Comparison of ENCODE assay signal across 9 cellular contexts in the genomic region with DNA sequence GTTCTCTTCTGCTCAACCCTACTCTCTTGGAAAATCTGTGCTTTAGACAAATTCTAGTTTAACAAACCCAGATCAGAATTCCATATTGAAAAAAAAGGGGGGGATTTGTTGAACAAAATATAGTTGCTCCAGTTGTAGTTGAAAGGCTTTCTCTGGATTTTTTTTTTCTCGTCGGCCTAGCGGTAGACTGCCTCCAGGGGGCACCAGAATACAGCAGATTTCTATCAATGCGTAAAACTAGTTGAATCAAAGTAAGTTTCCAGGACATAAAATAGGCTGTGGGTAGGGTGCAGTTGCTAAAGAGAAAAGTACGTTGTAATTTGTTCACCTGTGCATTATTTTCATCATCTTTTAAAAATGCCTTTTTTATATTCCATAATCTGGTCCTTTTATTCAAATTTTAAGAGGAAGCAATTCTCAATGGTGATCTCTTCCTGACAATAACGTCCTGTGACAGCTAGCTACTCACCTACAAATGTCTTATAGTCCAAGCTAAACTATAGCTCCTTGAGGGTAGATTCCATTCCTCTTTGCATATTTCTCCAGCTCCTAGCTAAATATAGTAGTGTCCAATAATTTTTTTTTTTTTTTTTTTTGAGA.
DNase-seq lines count a peak whose midpoint lies in the region; ATAC-seq and TF ChIP-seq lines count a peak whose summit lies in the region.
"Had no signal": no experiment of that assay in that cellular context is flagged by ENCODE, and none has a peak within 500 bp of the region (broad histone marks: within the 10 kb centered on the region; RNA-seq: fewer than 3 reads in every experiment).

No MANE protein-coding gene starts in this region.

- no peaks in the 10 kb centered on the region for H3F3A ChIP-seq in GM23248 (ENCODE audit: insufficient read depth)

- no peak overlapping the region for H3K4me3 Mint-ChIP-seq in activated T-cell treated with anti-CD3 and anti-CD28 coated beads, Interleukin-2, amount 50 U/mL, for 24 hours
- no peak overlapping the region for H3K4me3 Mint-ChIP-seq in neural crest cell
- H3K4me3 Mint-ChIP-seq: stimulated activated naive CD8-positive, alpha-beta T cell treated with anti-CD3 and anti-CD28 coated beads, Interleukin-15, Interleukin-2, amounts not matched to agents 100 ng/mL and 50 ng/mL, for 24 hours had no signal

- H3K4me2 ChIP-seq in GM23248 (ENCODE audit: unreplicated experiment), result no peak overlapping the region

- H3K4me1 ChIP-seq in GM23248 (ENCODE audit: insufficient read depth) (no peaks in the 10 kb centered on the region), suprapubic skin (peaks cover 9% of the 10 kb centered on the region)

- no peak overlapping the region for H3K9ac ChIP-seq in GM23248

- H3K4me3 ChIP-seq in AG09309 (ENCODE audit: control insufficient read depth, low read depth, low read length) (no peak overlapping the region), GM23248 (no peak overlapping the region), suprapubic skin (no peak overlapping the region)

- WGBS in GM23248 (ENCODE audit: low coverage in 1 of 2, low lambda C conversion rate in 2 of 2, missing lambda C conversion rate in 2 of 2), 2 experiments, result 8 to 9% methylated on average over 6 of the region's 6 CpGs
- WGBS in suprapubic skin, result 7% methylated on average over 6 of the region's 6 CpGs

- peaks cover 15% of the 10 kb centered on the region for H3K4me1 Mint-ChIP-seq in activated T-cell treated with anti-CD3 and anti-CD28 coated beads, Interleukin-2, amount 50 U/mL, for 24 hours (ENCODE audit: low read depth)
- peaks cover 14% of the 10 kb centered on the region for H3K4me1 Mint-ChIP-seq in neural crest cell

- H3K27ac Mint-ChIP-seq in activated T-cell treated with anti-CD3 and anti-CD28 coated beads, Interleukin-2, amount 50 U/mL, for 24 hours, result no peak overlapping the region
- no peak overlapping the region for H3K27ac Mint-ChIP-seq in neural crest cell (ENCODE audit: unreplicated experiment)
- H3K27ac Mint-ChIP-seq: stimulated activated naive CD8-positive, alpha-beta T cell treated with anti-CD3 and anti-CD28 coated beads, Interleukin-15, Interleukin-2, amounts not matched to agents 100 ng/mL and 50 ng/mL, for 24 hours had no signal

- H4K20me1 ChIP-seq in GM23248 (ENCODE audit: insufficient read depth), result no peaks in the 10 kb centered on the region

- H3K27me3 ChIP-seq in GM23248 (replicated peaks; ENCODE audit: insufficient read depth) (no peaks in the 10 kb centered on the region), suprapubic skin (no peaks in the 10 kb centered on the region)

- H3K27me3 Mint-ChIP-seq in activated T-cell treated with anti-CD3 and anti-CD28 coated beads, Interleukin-2, amount 50 U/mL, for 24 hours, result no peaks in the 10 kb centered on the region
- no peaks in the 10 kb centered on the region for H3K27me3 Mint-ChIP-seq in neural crest cell (ENCODE audit: low read depth)

- H3K9me3 ChIP-seq in GM23248 (ENCODE audit: low read depth) (no peaks in the 10 kb centered on the region), suprapubic skin (no peaks in the 10 kb centered on the region)

- TF ChIP-seq CTCF in AG09309 (IDR thresholded peaks at IDR 0.05; ENCODE audit: control insufficient read depth, insufficient read depth, low read depth, low read length, missing control alignments) (peak; percentile 91), neural crest cell (conservative IDR thresholded peaks at IDR 0.05) (peak; percentile 95), suprapubic skin (IDR thresholded peaks at IDR 0.05) (peak; percentile 81)

- peaks cover 4% of the 10 kb centered on the region for H3K9me3 Mint-ChIP-seq in activated T-cell treated with anti-CD3 and anti-CD28 coated beads, Interleukin-2, amount 50 U/mL, for 24 hours
- peaks cover 5% of the 10 kb centered on the region for H3K9me3 Mint-ChIP-seq in neural crest cell

- no peak overlapping the region for H2AFZ ChIP-seq in GM23248

- in situ Hi-C loops in GM23248 (cut with MboI), result loop anchor here (5.0 kb wide), 1 partner anchor 100 kb away; no protein-coding TSS in a partner anchor

- TF ChIP-seq EP300 in suprapubic skin (IDR thresholded peaks at IDR 0.05), result no peak

- no peaks in the 10 kb centered on the region for H3K36me3 ChIP-seq in GM23248 (ENCODE audit: low read depth)
- no peaks in the 10 kb centered on the region for H3K36me3 ChIP-seq in suprapubic skin

- no peaks in the 10 kb centered on the region for H3K9me2 ChIP-seq in GM23248 (ENCODE audit: insufficient read depth)

- no peak for DNase-seq in AG09309 (ENCODE audit: low read depth)
- DNase-seq in GM23248, result peak; percentile 70
- DNase-seq in OCI-M1 (lab: John Stamatoyannopoulos, UW), result peak; percentile 80
- DNase-seq in activated T-cell treated with anti-CD3 and anti-CD28 coated beads, Interleukin-2, amount 50 U/mL, for 24 hours, result peak; percentile 67
- DNase-seq in fibroblast of gingiva (ENCODE audit: low read depth), result peak; percentile 33
- peak; percentile 60 for DNase-seq in neural crest cell (ENCODE audit: low read depth, low spot score)
- no peak for DNase-seq in suprapubic skin (ENCODE audit: low spot score in 2 of 2)

- H3K27ac ChIP-seq in GM23248 (no peak overlapping the region), suprapubic skin (no peak overlapping the region)

- H3K79me2 ChIP-seq in GM23248 (ENCODE audit: insufficient read depth), result no peaks in the 10 kb centered on the region

- no peak for ATAC-seq in HG02610 (IDR thresholded peaks at IDR 0.05; ENCODE audit: unreplicated experiment)

- no peak for TF ChIP-seq POLR2A in suprapubic skin (IDR thresholded peaks at IDR 0.05)

- H3K36me3 Mint-ChIP-seq in activated T-cell treated with anti-CD3 and anti-CD28 coated beads, Interleukin-2, amount 50 U/mL, for 24 hours (ENCODE audit: low read depth), result no peaks in the 10 kb centered on the region
- H3K36me3 Mint-ChIP-seq in neural crest cell (ENCODE audit: low read depth), result peaks cover 2% of the 10 kb centered on the region

Comparison
In these comparisons a context has a peak if more than half of its experiments do, and no peak if none do; other contexts are left out.
1. DNase-seq: peak in GM23248 (single experiment), OCI-M1 (single experiment), activated T-cell treated with anti-CD3 and anti-CD28 coated beads, Interleukin-2, amount 50 U/mL, for 24 hours (single experiment), fibroblast of gingiva (single experiment) and neural crest cell (single experiment); none in AG09309 (single experiment) and suprapubic skin (0 of 2).
2. Peak in every context shown above with its lines, with median percentiles within 50 percentile points of each other: CTCF ChIP-seq.